Comparison of ENCODE assay signal across 1 cellular context in genomic region chr20:364905-365794, GRCh38.
TF ChIP-seq lines count a peak whose summit lies in the region.

No MANE protein-coding gene starts in this region.

TF ChIP-seq in HepG2, 621 proteins besides CTCF, POLR2A, EP300 and RAD21 (continued from another document and continues in another):
- TF ChIP-seq ZFP82 (CRISPR knock-in tag; IDR thresholded peaks at IDR 0.05; ENCODE audit: borderline replicate concordance) (no peak), IKZF4 (CRISPR knock-in tag; IDR thresholded peaks at IDR 0.05; ENCODE audit: borderline replicate concordance, low read depth, not compliant biosample characterization) (no peak), SMARCC2 (IDR thresholded peaks at IDR 0.05) (no peak), ETS1 (CRISPR knock-in tag; IDR thresholded peaks at IDR 0.05) (no peak), SRSF1 (optimal IDR thresholded peaks at IDR 0.05; ENCODE audit: low read depth, low read length) (no peak), CSRNP1 (CRISPR knock-in tag; IDR thresholded peaks at IDR 0.05) (no peak), FIP1L1 (IDR thresholded peaks at IDR 0.05; ENCODE audit: borderline replicate concordance, insufficient read depth, low read depth, low read length) (no peak), ZNF792 (CRISPR knock-in tag; IDR thresholded peaks at IDR 0.05) (no peak), ZNF12 (CRISPR knock-in tag; IDR thresholded peaks at IDR 0.05) (0 out of 2 replicates have a peak, but pooled peaks have one; percentile 29), ZMYM3 (CRISPR knock-in tag; IDR thresholded peaks at IDR 0.05) (peak; percentile 86), U2AF2 (IDR thresholded peaks at IDR 0.05; ENCODE audit: low read depth, low read length) (no peak), TCF7 (IDR thresholded peaks at IDR 0.05; ENCODE audit: low read depth) (no peak), ZNF407 (CRISPR knock-in tag; IDR thresholded peaks at IDR 0.05; ENCODE audit: not compliant biosample characterization) (no peak), DRAP1 (CRISPR knock-in tag; IDR thresholded peaks at IDR 0.05) (no peak), NFKB2 (CRISPR knock-in tag; IDR thresholded peaks at IDR 0.05; ENCODE audit: borderline replicate concordance) (no peak), ZNF282 (IDR thresholded peaks at IDR 0.05; ENCODE audit: partially characterized antibody) (no peak), ZNF256 (CRISPR knock-in tag; conservative IDR thresholded peaks at IDR 0.05) (no peak), ZFP36L1 (CRISPR knock-in tag; IDR thresholded peaks at IDR 0.05) (no peak), DPF2 (CRISPR knock-in tag; IDR thresholded peaks at IDR 0.05; ENCODE audit: borderline replicate concordance, low read depth) (0 out of 2 replicates have a peak, but pooled peaks have one; percentile 23), ZNF530 (CRISPR knock-in tag; IDR thresholded peaks at IDR 0.05; ENCODE audit: low read depth) (no peak), ISL2 (CRISPR knock-in tag; IDR thresholded peaks at IDR 0.05) (no peak), ZBTB7A (CRISPR knock-in tag; IDR thresholded peaks at IDR 0.05) (no peak), ZNF34 (CRISPR knock-in tag; IDR thresholded peaks at IDR 0.05; ENCODE audit: borderline replicate concordance) (0 out of 2 replicates have a peak, but pooled peaks have one; percentile 68), AKNA (CRISPR knock-in tag; IDR thresholded peaks at IDR 0.05; ENCODE audit: borderline replicate concordance) (no peak), ZSCAN29 (CRISPR knock-in tag; conservative IDR thresholded peaks at IDR 0.05) (no peak), SOX5 (CRISPR knock-in tag; IDR thresholded peaks at IDR 0.05; ENCODE audit: borderline replicate concordance) (no peak), NAIF1 (CRISPR knock-in tag; IDR thresholded peaks at IDR 0.05; ENCODE audit: borderline replicate concordance) (no peak), ZNF652 (CRISPR knock-in tag; IDR thresholded peaks at IDR 0.05; ENCODE audit: borderline replicate concordance, low read depth) (no peak), ZNF850 (CRISPR knock-in tag; conservative IDR thresholded peaks at IDR 0.05) (no peak), SNAPC2 (CRISPR knock-in tag; IDR thresholded peaks at IDR 0.05) (no peak), POLR2AphosphoS5 (IDR thresholded peaks at IDR 0.05; ENCODE audit: low read depth, low read length) (no peak), JUND (CRISPR knock-in tag; IDR thresholded peaks at IDR 0.05) (no peak), RCOR2 (CRISPR knock-in tag; IDR thresholded peaks at IDR 0.05) (0 out of 2 replicates have a peak, but pooled peaks have one; percentile 47), AHR (CRISPR knock-in tag; IDR thresholded peaks at IDR 0.05) (peak; percentile 65; the same call in 1 of the 2 replicates), MAFG (CRISPR knock-in tag; IDR thresholded peaks at IDR 0.05) (peak; percentile 97), ZBTB42 (CRISPR knock-in tag; IDR thresholded peaks at IDR 0.05) (no peak), SIN3A (IDR thresholded peaks at IDR 0.05; ENCODE audit: borderline replicate concordance, low read depth, low read length) (peak; percentile 25; the same call in 1 of the 2 replicates), HDAC6 (IDR thresholded peaks at IDR 0.05; ENCODE audit: low read depth, low read length) (no peak), ZZZ3 (CRISPR knock-in tag; IDR thresholded peaks at IDR 0.05; ENCODE audit: borderline replicate concordance) (no peak), ZBTB21 (CRISPR knock-in tag; IDR thresholded peaks at IDR 0.05) (no peak), GATAD2A (CRISPR knock-in tag; IDR thresholded peaks at IDR 0.05) (peak; percentile 41; the same call in 1 of the 2 replicates), TBX3 (IDR thresholded peaks at IDR 0.05; ENCODE audit: borderline replicate concordance) (no peak), ZFP41 (CRISPR knock-in tag; IDR thresholded peaks at IDR 0.05; ENCODE audit: borderline replicate concordance) (no peak), SIX4 (CRISPR knock-in tag; IDR thresholded peaks at IDR 0.05) (no peak), YY1 (IDR thresholded peaks at IDR 0.05; ENCODE audit: insufficient read depth, insufficient replicate concordance, low read depth, low read length) (no peak), NFIB (CRISPR knock-in tag; IDR thresholded peaks at IDR 0.05; ENCODE audit: borderline replicate concordance) (no peak), ZNF225 (CRISPR knock-in tag; IDR thresholded peaks at IDR 0.05) (no peak), NFE2 (CRISPR knock-in tag; IDR thresholded peaks at IDR 0.05) (peak; percentile 98), GPN1 (CRISPR knock-in tag; IDR thresholded peaks at IDR 0.05; ENCODE audit: borderline replicate concordance) (no peak), ZNF616 (CRISPR knock-in tag; IDR thresholded peaks at IDR 0.05; ENCODE audit: low read depth) (0 out of 2 replicates have a peak, but pooled peaks have one; percentile 32), ZBTB25 (CRISPR knock-in tag; IDR thresholded peaks at IDR 0.05) (no peak), MXI1 (IDR thresholded peaks at IDR 0.05; ENCODE audit: borderline replicate concordance, low read depth, low read length) (0 out of 3 replicates have a peak, but pooled peaks have one; percentile 45), DNMT3B (CRISPR knock-in tag; conservative IDR thresholded peaks at IDR 0.05) (0 out of 2 replicates have a peak, but pooled peaks have one; percentile 23), HHEX (CRISPR knock-in tag; IDR thresholded peaks at IDR 0.05) (no peak), ZNF329 (CRISPR knock-in tag; IDR thresholded peaks at IDR 0.05; ENCODE audit: low read depth) (no peak)
